In genomic region chr3:127678611-127679533, GRCh38 we compare ENCODE assay signal across 13 cellular contexts. TPM values are rescaled to one million over a fixed set of nuclear protein-coding genes. Genes with fewer than 3 reads are reported as not detected.
DNase-seq lines count a peak whose midpoint lies in the region; ATAC-seq and TF ChIP-seq lines count a peak whose summit lies in the region.
"Had no signal": no experiment of that assay in that cellular context is flagged by ENCODE, and none has a peak within 500 bp of the region (broad histone marks: within the 10 kb centered on the region; RNA-seq: fewer than 3 reads in every experiment).

No MANE protein-coding gene starts in this region.

- no peak overlapping the region for H3K27ac Mint-ChIP-seq in activated CD4-positive, alpha-beta T cell treated with anti-CD3 and anti-CD28 coated beads, Interleukin-2, amount 10 ng/mL, durations not matched to agents 24 days and 14 days

- in situ Hi-C loops in gastrocnemius medialis (cut with MboI; ENCODE audit: low sequenced_read_pairs in 4 of 4), result no loop called here

- WGBS in testis, 2 donors, result 85 to 88% methylated on average over 11 to 12 of the region's 12 CpGs

- intact Hi-C loops in activated CD4-positive, alpha-beta T cell treated with anti-CD3 and anti-CD28 coated beads, Interleukin-2, amount 10 ng/mL, durations not matched to agents 24 days and 14 days (cut with micrococcal nuclease), result no loop called here
- intact Hi-C loops in gastrocnemius medialis (cut with DNase I; ENCODE audit: low total_unique reads) (no loop called here), testis (cut with DNase I; ENCODE audit: low total_unique reads) (no loop called here)

- H3K4me1 ChIP-seq in gastrocnemius medialis, result peaks cover 15 to 17% of the 10 kb centered on the region in 2 donors
- peaks cover 3% of the 10 kb centered on the region for H3K4me1 ChIP-seq in testis
- H3K4me1 ChIP-seq: Caco-2 had no signal

- H3K36me3 Mint-ChIP-seq in activated CD4-positive, alpha-beta T cell treated with anti-CD3 and anti-CD28 coated beads, Interleukin-2, amount 10 ng/mL, durations not matched to agents 24 days and 14 days (ENCODE audit: low read depth), result peaks cover 2% of the 10 kb centered on the region

- peaks cover 2% of the 10 kb centered on the region for H3K27me3 Mint-ChIP-seq in activated CD4-positive, alpha-beta T cell treated with anti-CD3 and anti-CD28 coated beads, Interleukin-2, amount 10 ng/mL, durations not matched to agents 24 days and 14 days

- peak; percentile 89 for ATAC-seq in gastrocnemius medialis

- no peak for TF ChIP-seq POLR2A in gastrocnemius medialis (IDR thresholded peaks at IDR 0.05)
- TF ChIP-seq POLR2A in testis (IDR thresholded peaks at IDR 0.05), result no peak

- H3K27me3 ChIP-seq in gastrocnemius medialis (no peaks in the 10 kb centered on the region), testis (no peaks in the 10 kb centered on the region)
- H3K27me3 ChIP-seq: thyroid gland had no signal

- H3K4me1 Mint-ChIP-seq in activated CD4-positive, alpha-beta T cell treated with anti-CD3 and anti-CD28 coated beads, Interleukin-2, amount 10 ng/mL, durations not matched to agents 24 days and 14 days, result peaks cover 12% of the 10 kb centered on the region

- H3K9me3 Mint-ChIP-seq in activated CD4-positive, alpha-beta T cell treated with anti-CD3 and anti-CD28 coated beads, Interleukin-2, amount 10 ng/mL, durations not matched to agents 24 days and 14 days, result no peaks in the 10 kb centered on the region
- H3K9me3 Mint-ChIP-seq: immature natural killer cell had no signal

- H3K4me3 Mint-ChIP-seq in activated CD4-positive, alpha-beta T cell treated with anti-CD3 and anti-CD28 coated beads, Interleukin-2, amount 10 ng/mL, durations not matched to agents 24 days and 14 days, result no peak overlapping the region
- H3K4me3 Mint-ChIP-seq: immature natural killer cell had no signal

- H3K9me3 ChIP-seq in gastrocnemius medialis (no peaks in the 10 kb centered on the region), testis (no peaks in the 10 kb centered on the region)
- H3K9me3 ChIP-seq: Caco-2, thyroid gland had no signal

- peak; percentile 7 for DNase-seq in activated CD4-positive, alpha-beta T cell treated with anti-CD3 and anti-CD28 coated beads for 1 hour
- DNase-seq in activated CD4-positive, alpha-beta T cell treated with anti-CD3 and anti-CD28 coated beads, Interleukin-2, amount 10 ng/mL, durations not matched to agents 24 days and 14 days, result no peak
- peak; percentile 95 for DNase-seq in SKM-1 treated with dmso at 0.1 percent for 144 hours (lab: John Stamatoyannopoulos, UW; ENCODE audit: unreplicated experiment)
- DNase-seq in islet precursor cell, result peak; percentile 43
- DNase-seq in gastrocnemius medialis, result peak; percentile 56 to 65
- no peak for DNase-seq in occipital lobe (lab: John Stamatoyannopoulos, UW)
- DNase-seq in activated CD4-positive, alpha-beta T cell treated with anti-CD3 and anti-CD28 coated beads, Interleukin-2, amount 50 U/mL, for 4 hours, result no peak
- no peak for DNase-seq in testis
- DNase-seq: anterior cingulate cortex, foreskin fibroblast, immature natural killer cell had no signal

- peaks cover 0 to 56% of the 10 kb centered on the region in 2 donors for H3K36me3 ChIP-seq in gastrocnemius medialis
- H3K36me3 ChIP-seq in testis (ENCODE audit: low read depth, missing control alignments), result no peaks in the 10 kb centered on the region
- H3K36me3 ChIP-seq: thyroid gland had no signal

- TF ChIP-seq CTCF in gastrocnemius medialis (IDR thresholded peaks at IDR 0.05 in 4 of 5, conservative IDR thresholded peaks at IDR 0.05 in 1 of 5) (no peak), testis (IDR thresholded peaks at IDR 0.05) (no peak)

- H3K4me3 ChIP-seq in gastrocnemius medialis, result no peak overlapping the region
- H3K4me3 ChIP-seq in testis, result no peak overlapping the region
- H3K4me3 ChIP-seq: thyroid gland had no signal

- H3K27ac ChIP-seq in gastrocnemius medialis (peak overlapping the region; percentile 30 to 76 (median 64)), testis (no peak overlapping the region)
- H3K27ac ChIP-seq: thyroid gland had no signal

RNA-seq across cellular contexts. Expression of gene ABTB1, which starts 6.1 kb away (rescaled TPM):
- 6.9 and 8.0 TPM in 2 replicates for total RNA-seq in activated CD4-positive, alpha-beta T cell treated with anti-CD3 and anti-CD28 coated beads, Interleukin-2, amount 10 ng/mL, durations not matched to agents 24 days and 14 days
- total RNA-seq in gastrocnemius medialis (10 to 100 TPM; 22.9 to 37.5 (median 30.1) TPM), occipital lobe (4.7 TPM), testis (10 to 100 TPM; 28.7 to 39.1 TPM)
- 16.7 TPM for polyA plus RNA-seq in testis (ENCODE audit: insufficient read depth, low read depth, low replicate concordance)

RNA-seq across cellular contexts. Expression of gene PODXL2, which starts 49.9 kb away (rescaled TPM):
- total RNA-seq in activated CD4-positive, alpha-beta T cell treated with anti-CD3 and anti-CD28 coated beads, Interleukin-2, amount 10 ng/mL, durations not matched to agents 24 days and 14 days, result 9.2 and 9.8 TPM in 2 replicates
- total RNA-seq in gastrocnemius medialis (1 to 10 TPM; 1.5 to 3.2 (median 2.0) TPM), occipital lobe (160 TPM), testis (10 to 100 TPM; 71.9 to 88.8 TPM)
- 51.3 TPM for polyA plus RNA-seq in testis (ENCODE audit: insufficient read depth, low read depth, low replicate concordance)

Comparison
In these comparisons a context has a peak if more than half of its experiments do, and no peak if none do; other contexts are left out.
1. DNase-seq: peak in activated CD4-positive, alpha-beta T cell treated with anti-CD3 and anti-CD28 coated beads for 1 hour (single experiment), SKM-1 treated with dmso at 0.1 percent for 144 hours (single experiment), islet precursor cell (single experiment) and gastrocnemius medialis (2 of 2); none in activated CD4-positive, alpha-beta T cell treated with anti-CD3 and anti-CD28 coated beads, Interleukin-2, amount 10 ng/mL, durations not matched to agents 24 days and 14 days (single experiment), occipital lobe (single experiment), activated CD4-positive, alpha-beta T cell treated with anti-CD3 and anti-CD28 coated beads, Interleukin-2, amount 50 U/mL, for 4 hours (0 of 2) and testis (single experiment).
2. H3K27ac ChIP-seq: peak in gastrocnemius medialis (4 of 4); none in testis (0 of 2).